27 cellular contexts compared by ENCODE assay signal in the genomic region with DNA sequence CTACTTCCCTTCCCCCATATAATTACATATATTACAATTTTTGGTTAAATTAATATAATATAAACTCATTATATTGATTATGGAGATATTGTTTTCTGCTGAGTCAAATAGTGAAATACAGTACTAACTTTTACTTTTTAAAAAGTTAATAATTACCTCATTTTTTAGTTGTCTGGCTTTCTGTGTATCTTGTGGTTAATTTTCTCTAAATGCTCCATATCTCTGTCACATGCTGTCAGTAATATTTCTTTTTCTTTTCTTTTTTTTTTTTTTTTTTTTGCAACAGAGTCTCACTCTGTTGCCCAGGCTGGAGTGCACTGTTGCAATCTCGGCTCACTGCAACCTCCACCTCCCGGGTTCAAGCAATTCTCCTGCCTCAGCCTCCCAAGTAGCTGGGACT.
"Had no signal": no experiment of that assay in that cellular context is flagged by ENCODE, and none has a peak within 500 bp of the region (broad histone marks: within the 10 kb centered on the region; RNA-seq: fewer than 3 reads in every experiment).

No MANE protein-coding gene starts in this region.

- H3K4me3 Mint-ChIP-seq: immature natural killer cell; naive thymus-derived CD8-positive, alpha-beta T cell; nephron; neural crest cell; stimulated activated effector memory CD8-positive, alpha-beta T cell treated with anti-CD3 and anti-CD28 coated beads, Interleukin-12 subunit alpha, Interleukin-12 subunit beta, amount 100 ng/mL, for 72 hours; stimulated activated naive CD8-positive, alpha-beta T cell treated with anti-CD3 and anti-CD28 coated beads, Interleukin-15, Interleukin-2, amounts not matched to agents 100 ng/mL and 50 ng/mL, for 24 hours; type B pancreatic cell had no signal

- H3K36me3 ChIP-seq: pancreas, prostate gland, uterus had no signal

- H3K4me1 Mint-ChIP-seq: nephron, neural crest cell had no signal

- DNase-seq: hypothalamus; immature natural killer cell; islet precursor cell; left ventricle myocardium superior; lower lobe of right lung; mammary epithelial cell; mesenchymal stem cell; naive thymus-derived CD8-positive, alpha-beta T cell; nucleus accumbens; pancreas; posterior cingulate gyrus; retina; right cardiac atrium; sigmoid colon; small intestine; spleen; stimulated activated CD4-positive, alpha-beta T cell treated with anti-CD3 and anti-CD28 coated beads, Interleukin-4, amount 100 ng/mL, for 24 hours; stimulated activated naive CD4-positive, alpha-beta T cell; substantia nigra; uterus had no signal

- H3K27ac Mint-ChIP-seq: immature natural killer cell; naive thymus-derived CD8-positive, alpha-beta T cell; nephron; stimulated activated effector memory CD8-positive, alpha-beta T cell treated with anti-CD3 and anti-CD28 coated beads, Interleukin-12 subunit alpha, Interleukin-12 subunit beta, amount 100 ng/mL, for 72 hours; stimulated activated naive CD8-positive, alpha-beta T cell treated with anti-CD3 and anti-CD28 coated beads, Interleukin-15, Interleukin-2, amounts not matched to agents 100 ng/mL and 50 ng/mL, for 24 hours; type B pancreatic cell had no signal

- H3K4me3 ChIP-seq: lower lobe of right lung, pancreas, prostate gland, sigmoid colon, spleen, tibial nerve, uterus had no signal

- H3K27me3 ChIP-seq: pancreas, sigmoid colon, spleen, tibial nerve, uterus had no signal

- H3K27me3 Mint-ChIP-seq: naive thymus-derived CD8-positive, alpha-beta T cell; stimulated activated naive CD8-positive, alpha-beta T cell treated with anti-CD3 and anti-CD28 coated beads, Interleukin-15, Interleukin-2, amounts not matched to agents 100 ng/mL and 50 ng/mL, for 24 hours; type B pancreatic cell had no signal

- H3K9me3 ChIP-seq: pancreas, prostate gland had no signal

- H3K27ac ChIP-seq: lower lobe of right lung, pancreas, prostate gland, sigmoid colon, spleen, tibial nerve, uterus had no signal

- ATAC-seq: left ventricle myocardium superior; lower lobe of right lung; naive thymus-derived CD8-positive, alpha-beta T cell; right cardiac atrium; stimulated activated effector memory CD8-positive, alpha-beta T cell treated with anti-CD3 and anti-CD28 coated beads, Interleukin-12 subunit alpha, Interleukin-12 subunit beta, amount 100 ng/mL, for 72 hours had no signal

- H3K4me1 ChIP-seq: lower lobe of right lung, prostate gland, sigmoid colon, spleen, tibial nerve, uterus had no signal
